In genomic region chr11:58900479-58901420, GRCh38 we compare ENCODE assay signal across 8 cellular contexts. TPM values are rescaled to one million over a fixed set of nuclear protein-coding genes. Genes with fewer than 3 reads are reported as not detected.
A peak's percentile ranks its signal among the peaks of the same experiment; 100 is the strongest.
DNase-seq lines count a peak whose midpoint lies in the region; ATAC-seq and TF ChIP-seq lines count a peak whose summit lies in the region.

No MANE protein-coding gene starts in this region.

- H2AFZ ChIP-seq in DND-41 (ENCODE audit: low read depth, low read length) = no peak overlapping the region

- DNase-seq in DND-41 = peak; percentile 33
- peak; percentile 67 for DNase-seq in MV-4-11 (lab: John Stamatoyannopoulos, UW)
- peak; percentile 61 to 91 (median 71) for DNase-seq in adrenal gland
- DNase-seq in hippocampal formation (lab: John Stamatoyannopoulos, UW) = peak; percentile 52 to 53
- peak; percentile 84 for DNase-seq in sciatic nerve (ENCODE audit: low spot score)
- no peak for DNase-seq in GOT3 (lab: John Stamatoyannopoulos, UW)
- DNase-seq in CD8-positive, alpha-beta memory T cell = no peak

- H4K20me1 ChIP-seq in DND-41 (ENCODE audit: insufficient read depth, low read length) = no peaks in the 10 kb centered on the region

- no peaks in the 10 kb centered on the region for H3K4me1 Mint-ChIP-seq in CD8-positive, alpha-beta memory T cell

- H3K79me2 ChIP-seq in DND-41 (ENCODE audit: insufficient read depth, low read length) = no peaks in the 10 kb centered on the region

- peaks cover 34 to 52% of the 10 kb centered on the region in 2 donors for H3K27me3 Mint-ChIP-seq in CD8-positive, alpha-beta memory T cell

- H3K4me1 ChIP-seq in DND-41 (ENCODE audit: insufficient read depth, low read length) (no peaks in the 10 kb centered on the region), adrenal gland (replicated peaks in 1 of 2) (no peaks in the 10 kb centered on the region)
- no peaks in the 10 kb centered on the region for H3K4me1 ChIP-seq in CD8-positive, alpha-beta memory T cell (ENCODE audit: insufficient read depth, low read length)

- no peak overlapping the region for H3K4me2 ChIP-seq in DND-41 (ENCODE audit: insufficient read depth, low read length)

- POLR2A ChIA-PET in CD8-positive, alpha-beta memory T cell (lab: Charles Lee) = no interaction called here

- no peak for ATAC-seq in DND-41 (ENCODE audit: insufficient read depth, low read depth)
- peak; percentile 66 for ATAC-seq in GM21447 (IDR thresholded peaks at IDR 0.05; ENCODE audit: unreplicated experiment)
- peak; percentile 73 for ATAC-seq in sciatic nerve

- intact Hi-C loops in adrenal gland (cut with DNase I) (no loop called here), sciatic nerve (cut with DNase I) (no loop called here)

- H3K27ac ChIP-seq in DND-41 (ENCODE audit: low read length) (no peak overlapping the region), adrenal gland (no peak overlapping the region)
- no peak overlapping the region for H3K27ac ChIP-seq in CD8-positive, alpha-beta memory T cell (ENCODE audit: low read depth, low read length)

- TF ChIP-seq POLR2A in adrenal gland (IDR thresholded peaks at IDR 0.05) = no peak

- H3K36me3 ChIP-seq in DND-41 (ENCODE audit: insufficient read depth, low read length) = no peaks in the 10 kb centered on the region
- H3K36me3 ChIP-seq in adrenal gland (replicated peaks in 1 of 2) = no peaks in the 10 kb centered on the region
- no peaks in the 10 kb centered on the region for H3K36me3 ChIP-seq in CD8-positive, alpha-beta memory T cell (ENCODE audit: insufficient read depth, low read length)

- H3K4me3 Mint-ChIP-seq in CD8-positive, alpha-beta memory T cell = no peak overlapping the region

- H3K9me3 Mint-ChIP-seq in CD8-positive, alpha-beta memory T cell = peaks cover 0 to 2% (median 0%) of the 10 kb centered on the region in 5 donors

- no peak overlapping the region for H3K9ac ChIP-seq in DND-41 (ENCODE audit: low read depth, low read length)

- no peak overlapping the region for H3K27ac Mint-ChIP-seq in CD8-positive, alpha-beta memory T cell

- H3K4me3 ChIP-seq in DND-41 (ENCODE audit: low read depth in 1 of 2, low read length in 2 of 2) (no peak overlapping the region), adrenal gland (no peak overlapping the region)
- no peak overlapping the region for H3K4me3 ChIP-seq in CD8-positive, alpha-beta memory T cell (ENCODE audit: low read length)

- CTCF ChIA-PET in CD8-positive, alpha-beta memory T cell (lab: Charles Lee) = no interaction called here

- TF ChIP-seq CTCF in DND-41 (IDR thresholded peaks at IDR 0.05; ENCODE audit: borderline replicate concordance, extremely low read depth, low read length, poor library complexity, severe bottlenecking) (peak; percentile 56), adrenal gland (IDR thresholded peaks at IDR 0.05) (peak in 5 of 6 experiments; percentile 39 to 65 (median 49))

- H3K9me3 ChIP-seq in DND-41 (ENCODE audit: insufficient read depth, low read length, severe bottlenecking) = no peaks in the 10 kb centered on the region
- H3K9me3 ChIP-seq in adrenal gland (replicated peaks in 1 of 3) = no peaks in the 10 kb centered on the region
- no peaks in the 10 kb centered on the region for H3K9me3 ChIP-seq in CD8-positive, alpha-beta memory T cell (ENCODE audit: low read length)

- no peaks in the 10 kb centered on the region for H3K27me3 ChIP-seq in DND-41 (ENCODE audit: insufficient read depth, low read length, poor library complexity)
- H3K27me3 ChIP-seq in adrenal gland = peaks cover 15% of the 10 kb centered on the region
- H3K27me3 ChIP-seq in CD8-positive, alpha-beta memory T cell (ENCODE audit: insufficient read depth, low read length, poor library complexity, severe bottlenecking) = peaks cover 8% of the 10 kb centered on the region

- H3K36me3 Mint-ChIP-seq in CD8-positive, alpha-beta memory T cell = no peaks in the 10 kb centered on the region

- WGBS in adrenal gland, 4 donors = 20 to 33% (median 26%) methylated on average over 36 of the region's 36 CpGs

RNA-seq across cellular contexts. Expression of gene GLYATL1, which starts 38.5 kb away (rescaled TPM):
- total RNA-seq in adrenal gland (under 1 TPM in 1 of 8 donors, not detected in 7; 0.11 TPM), sciatic nerve (not detected)
- polyA plus RNA-seq in adrenal gland = under 1 TPM in 2 of 3 donors, not detected in 1; 0.07 to 0.18 TPM
- not detected for total RNA-seq in CD8-positive, alpha-beta memory T cell
- polyA plus RNA-seq in CD8-positive, alpha-beta memory T cell = not detected

RNA-seq across cellular contexts. Expression of gene GLYATL2, which starts 56.2 kb away (rescaled TPM):
- not detected for total RNA-seq in adrenal gland
- under 1 TPM; 0.13 to 0.56 (median 0.20) TPM for polyA plus RNA-seq in adrenal gland
- total RNA-seq in sciatic nerve = 0.27 TPM
- not detected for total RNA-seq in CD8-positive, alpha-beta memory T cell
- polyA plus RNA-seq in CD8-positive, alpha-beta memory T cell = not detected

Comparison
In these comparisons a context has a peak if more than half of its experiments do, and no peak if none do; other contexts are left out.
1. DNase-seq: peak in DND-41 (single experiment), MV-4-11 (single experiment), adrenal gland (7 of 7), hippocampal formation (2 of 2) and sciatic nerve (single experiment); none in GOT3 (single experiment) and CD8-positive, alpha-beta memory T cell (0 of 5).